Comparison of ENCODE assay signal across 23 cellular contexts in the genomic region with DNA sequence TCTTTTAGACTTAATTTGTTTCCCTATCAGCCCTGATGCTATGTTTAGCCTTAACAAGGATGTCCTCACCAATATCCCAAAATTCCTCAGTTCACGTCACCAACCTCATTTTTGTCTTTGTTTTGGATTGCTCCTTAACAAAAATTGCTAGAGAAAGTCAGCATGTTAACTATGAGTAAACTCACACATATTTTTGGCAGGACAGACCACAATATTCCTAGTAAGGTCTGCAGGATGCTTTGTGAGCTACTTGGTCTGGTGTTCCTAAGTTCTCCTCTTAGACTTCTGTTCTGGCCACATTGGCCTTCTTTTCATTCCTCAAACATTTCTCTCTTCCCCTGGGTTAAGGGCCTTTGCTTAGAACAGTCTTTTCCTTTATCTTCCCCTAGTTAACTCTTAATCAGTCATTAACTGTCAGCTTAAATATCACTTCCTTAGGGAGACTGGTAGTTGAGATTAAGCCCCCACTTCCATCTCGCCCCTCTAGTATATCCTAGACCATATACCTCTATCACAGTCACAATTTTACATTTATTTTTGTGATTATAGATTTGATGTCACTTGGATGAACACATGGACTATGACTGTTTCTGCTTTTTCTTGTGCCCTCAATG.
DNase-seq lines count a peak whose midpoint lies in the region; ATAC-seq, FAIRE-seq and TF ChIP-seq lines count a peak whose summit lies in the region.
"Had no signal": no experiment of that assay in that cellular context is flagged by ENCODE, and none has a peak within 500 bp of the region (broad histone marks: within the 10 kb centered on the region; RNA-seq: fewer than 3 reads in every experiment).

No MANE protein-coding gene starts in this region.

- TF ChIP-seq RAD21 in HepG2 (CRISPR knock-in tag; IDR thresholded peaks at IDR 0.05) (no peak), K562 (CRISPR knock-in tag; conservative IDR thresholded peaks at IDR 0.05 in 1 of 2, IDR thresholded peaks at IDR 0.05 in 1 of 2) (no peak)

- no peaks in the 10 kb centered on the region for H3K9me1 ChIP-seq in K562 (ENCODE audit: control insufficient read depth, insufficient read depth, low read length)

- no peak overlapping the region for H2AFZ ChIP-seq in HepG2 (ENCODE audit: low read length)
- H2AFZ ChIP-seq in K562 (ENCODE audit: low read depth, low read length): no peak overlapping the region
- H2AFZ ChIP-seq: GM23338 had no signal

- H3K4me1 Mint-ChIP-seq in endothelial cell (ENCODE audit: unreplicated experiment): peaks cover 2% of the 10 kb centered on the region
- H3K4me1 Mint-ChIP-seq: CD4-positive, alpha-beta memory T cell had no signal

- CTCF ChIA-PET in HepG2 (lab: Yijun Ruan, JAX; ENCODE audit: low intra/inter-chr PET ratio, low total read pairs) (no interaction called here), K562 (lab: Yijun Ruan, JAX; ENCODE audit: low intra/inter-chr PET ratio) (no interaction called here)

- TF ChIP-seq POLR2A in HepG2 (IDR thresholded peaks at IDR 0.05; ENCODE audit: insufficient read depth in 1 of 2, low read depth in 2 of 2, low read length in 2 of 2) (no peak), right lobe of liver (IDR thresholded peaks at IDR 0.05) (no peak), K562 (conservative IDR thresholded peaks at IDR 0.05) (no peak), testis (IDR thresholded peaks at IDR 0.05) (no peak)

- DNase-seq in HepG2 (ENCODE audit: low spot score) (no peak), right lobe of liver (no peak), NCI-H82 treated with DMSO at 0.1 percent for 48 hours (lab: John Stamatoyannopoulos, UW; ENCODE audit: unreplicated experiment) (peak; percentile 13), K562 (ENCODE audit: extremely low read depth in 1 of 4, low spot score in 3 of 4) (no peak), urothelium cell line (ENCODE audit: low spot score) (no peak), endothelial cell (ENCODE audit: low spot score) (no peak), AML-193 (lab: John Stamatoyannopoulos, UW) (no peak), testis (no peak)
- DNase-seq: C1 segment of cervical spinal cord; Calu3; CD4-positive, alpha-beta memory T cell; COR-L47; DMS153; DND-41; EL; GF-D8; H9 had no signal

- H3K79me2 ChIP-seq in HepG2 (ENCODE audit: insufficient read depth, low read length) (no peaks in the 10 kb centered on the region), K562 (ENCODE audit: control insufficient read depth, insufficient read depth, low read length) (no peaks in the 10 kb centered on the region)

- H3K4me1 ChIP-seq in HepG2 (ENCODE audit: insufficient read depth, low read length) (no peaks in the 10 kb centered on the region), right lobe of liver (no peaks in the 10 kb centered on the region), K562 (replicated peaks in 1 of 2; ENCODE audit: control insufficient read depth in 2 of 2, insufficient read depth in 2 of 2, low read length in 2 of 2) (no peaks in the 10 kb centered on the region; a peak in 1 of 5 replicates), testis (no peaks in the 10 kb centered on the region)

- H3K9me3 ChIP-seq in HepG2 (ENCODE audit: low read length): no peaks in the 10 kb centered on the region
- H3K9me3 ChIP-seq in right lobe of liver: no peaks in the 10 kb centered on the region
- no peaks in the 10 kb centered on the region for H3K9me3 ChIP-seq in K562 (replicated peaks; ENCODE audit: control insufficient read depth, insufficient read depth, low read depth, low read length)
- H3K9me3 ChIP-seq in testis: no peaks in the 10 kb centered on the region

- BruUV-seq in HepG2 (replicated peaks; lab: Mats Ljungman, UMichigan) (no TSS peak), K562 (replicated peaks; lab: Mats Ljungman, UMichigan) (no TSS peak)

- no peaks in the 10 kb centered on the region for H3K9me3 Mint-ChIP-seq in endothelial cell (ENCODE audit: unreplicated experiment)
- H3K9me3 Mint-ChIP-seq: GM23338, H9 had no signal

- no peak for TF ChIP-seq CTCF in HepG2 (CRISPR knock-in tag; IDR thresholded peaks at IDR 0.05)
- TF ChIP-seq CTCF in right lobe of liver (IDR thresholded peaks at IDR 0.05): no peak
- TF ChIP-seq CTCF in K562 (IDR thresholded peaks at IDR 0.05 in 2 of 3, conservative IDR thresholded peaks at IDR 0.05 in 1 of 3; ENCODE audit: insufficient read depth in 2 of 3, low read depth in 1 of 3, low read length in 3 of 3): no peak
- TF ChIP-seq CTCF in endothelial cell (IDR thresholded peaks at IDR 0.05; ENCODE audit: unreplicated experiment): no peak
- no peak for TF ChIP-seq CTCF in testis (IDR thresholded peaks at IDR 0.05)

- FAIRE-seq in HepG2 (lab: Jason Lieb, UNC) (no peak), K562 (lab: Jason Lieb, UNC) (no peak), urothelium cell line (lab: Jason Lieb, UNC) (peak; percentile 85)
- FAIRE-seq: A204.1, GM12891, GM18507 had no signal

- no peak overlapping the region for H3K27ac Mint-ChIP-seq in endothelial cell (ENCODE audit: unreplicated experiment)
- H3K27ac Mint-ChIP-seq: CD4-positive, alpha-beta memory T cell; GM23338; H9 had no signal

- no peaks in the 10 kb centered on the region for H3K36me3 ChIP-seq in HepG2 (replicated peaks in 1 of 2; ENCODE audit: control insufficient read depth in 1 of 2, insufficient read depth in 2 of 2, low read length in 2 of 2)
- no peaks in the 10 kb centered on the region for H3K36me3 ChIP-seq in right lobe of liver
- H3K36me3 ChIP-seq in K562 (ENCODE audit: control insufficient read depth, insufficient read depth, low read length): no peaks in the 10 kb centered on the region
- no peaks in the 10 kb centered on the region for H3K36me3 ChIP-seq in testis (ENCODE audit: low read depth, missing control alignments)

- H3K9ac ChIP-seq in HepG2 (ENCODE audit: insufficient read depth, low read depth, low read length): no peak overlapping the region
- no peak overlapping the region for H3K9ac ChIP-seq in K562 (ENCODE audit: insufficient read depth in 1 of 2, low read depth in 2 of 2, low read length in 2 of 2)

- POLR2A ChIA-PET in HepG2 (lab: Yijun Ruan, JAX): no interaction called here
- POLR2A ChIA-PET in K562 (lab: Yijun Ruan, JAX): interaction anchor here (0.6 kb wide), 1 partner anchor 77 kb away, joined by 3 read pairs; no protein-coding TSS in a partner anchor

- TF ChIP-seq EP300 in HepG2 (IDR thresholded peaks at IDR 0.05; ENCODE audit: low read depth in 2 of 2, low read length in 2 of 2) (no peak), HepG2 (CRISPR knock-in tag; IDR thresholded peaks at IDR 0.05; ENCODE audit: borderline replicate concordance) (no peak), K562 (IDR thresholded peaks at IDR 0.05; ENCODE audit: low read length) (no peak)

- H4K20me1 ChIP-seq in HepG2 (ENCODE audit: insufficient read depth, low read length): no peaks in the 10 kb centered on the region
- H4K20me1 ChIP-seq in K562 (replicated peaks; ENCODE audit: control insufficient read depth, insufficient read depth, low read length): no peaks in the 10 kb centered on the region

- no peak overlapping the region for H3K4me3 Mint-ChIP-seq in endothelial cell (ENCODE audit: unreplicated experiment)
- H3K4me3 Mint-ChIP-seq: CD4-positive, alpha-beta memory T cell; GM23338; H9 had no signal

- H3K27ac ChIP-seq in HepG2 (ENCODE audit: extremely low read length, insufficient read depth, low read length) (no peak overlapping the region), right lobe of liver (no peak overlapping the region), K562 (ENCODE audit: extremely low read depth, low read depth, low read length) (no peak overlapping the region), testis (no peak overlapping the region)
- H3K27ac ChIP-seq: 22Rv1 had no signal

- H3K4me2 ChIP-seq in HepG2 (ENCODE audit: low read depth, low read length) (no peak overlapping the region), K562 (ENCODE audit: insufficient read depth, low read length) (no peak overlapping the region)
- H3K4me2 ChIP-seq: GM23338 had no signal

- WGBS in HepG2 (ENCODE audit: low lambda C conversion rate): 3% methylated on average over 2 of the region's 2 CpGs
- WGBS in right lobe of liver (ENCODE audit: insufficient coverage, low coverage, low lambda C conversion rate, missing lambda C conversion rate): 42% methylated on average over 2 of the region's 2 CpGs
- 30% methylated on average over 2 of the region's 2 CpGs for WGBS in K562 (ENCODE audit: insufficient coverage, low coverage, missing lambda C conversion rate)
- WGBS in testis, 2 donors: 98% methylated on average over 2 of the region's 2 CpGs

- ATAC-seq in HepG2 (no peak), right lobe of liver (no peak), K562 (no peak)
- ATAC-seq: GM23338, HCT116 had no signal

- no peaks in the 10 kb centered on the region for H3K36me3 Mint-ChIP-seq in endothelial cell (ENCODE audit: low read depth, unreplicated experiment)
- H3K36me3 Mint-ChIP-seq: CD4-positive, alpha-beta memory T cell had no signal

- H3K4me3 ChIP-seq in HepG2 (replicated peaks in 1 of 3; ENCODE audit: insufficient read depth in 1 of 3, low read depth in 2 of 3, low read length in 3 of 3): no peak overlapping the region
- H3K4me3 ChIP-seq in right lobe of liver: no peak overlapping the region
- no peak overlapping the region for H3K4me3 ChIP-seq in K562
- no peak overlapping the region for H3K4me3 ChIP-seq in testis
- H3K4me3 ChIP-seq: GM23338 had no signal

- intact Hi-C loops in HepG2 (cut with micrococcal nuclease; ENCODE audit: unreplicated experiment): no loop called here
- intact Hi-C loops in right lobe of liver (cut with DNase I): no loop called here
- intact Hi-C loops in K562 (cut with micrococcal nuclease): no loop called here
- intact Hi-C loops in testis (cut with DNase I; ENCODE audit: low total_unique reads): no loop called here

- H3K27me3 ChIP-seq in HepG2 (ENCODE audit: control insufficient read depth in 1 of 2, insufficient read depth in 2 of 2, low read length in 2 of 2) (no peaks in the 10 kb centered on the region), right lobe of liver (no peaks in the 10 kb centered on the region), K562 (ENCODE audit: control insufficient read depth in 2 of 2, insufficient read depth in 2 of 2, low read length in 2 of 2) (no peaks in the 10 kb centered on the region), testis (no peaks in the 10 kb centered on the region)

- in situ Hi-C loops in HepG2 (cut with HindIII; ENCODE audit: extremely low pct_ligation_motif_present, low pct_unique_long_range_greater_than_20kb): no loop called here
- in situ Hi-C loops in K562 (cut with MboI): no loop called here

- H3K27me3 Mint-ChIP-seq in endothelial cell (ENCODE audit: unreplicated experiment): no peaks in the 10 kb centered on the region

TF ChIP-seq in HepG2, 621 proteins besides CTCF, POLR2A, EP300 and RAD21:
- TF ChIP-seq ZNF629 (CRISPR knock-in tag; conservative IDR thresholded peaks at IDR 0.05) (no peak), ZZZ3 (CRISPR knock-in tag; IDR thresholded peaks at IDR 0.05; ENCODE audit: borderline replicate concordance) (no peak), CREB1 (IDR thresholded peaks at IDR 0.05) (peak; percentile 39; the same call in 1 of the 2 replicates), CREB1 (CRISPR knock-in tag; IDR thresholded peaks at IDR 0.05) (no peak)

TF ChIP-seq in K562, 482 proteins besides CTCF, POLR2A, EP300 and RAD21 (continues in another document):
- TF ChIP-seq MBD2 (IDR thresholded peaks at IDR 0.05; ENCODE audit: borderline replicate concordance, low read depth) (no peak), HCFC1 (IDR thresholded peaks at IDR 0.05; ENCODE audit: low read depth, low read length) (no peak)
